23 cellular contexts compared by ENCODE assay signal in the genomic region with DNA sequence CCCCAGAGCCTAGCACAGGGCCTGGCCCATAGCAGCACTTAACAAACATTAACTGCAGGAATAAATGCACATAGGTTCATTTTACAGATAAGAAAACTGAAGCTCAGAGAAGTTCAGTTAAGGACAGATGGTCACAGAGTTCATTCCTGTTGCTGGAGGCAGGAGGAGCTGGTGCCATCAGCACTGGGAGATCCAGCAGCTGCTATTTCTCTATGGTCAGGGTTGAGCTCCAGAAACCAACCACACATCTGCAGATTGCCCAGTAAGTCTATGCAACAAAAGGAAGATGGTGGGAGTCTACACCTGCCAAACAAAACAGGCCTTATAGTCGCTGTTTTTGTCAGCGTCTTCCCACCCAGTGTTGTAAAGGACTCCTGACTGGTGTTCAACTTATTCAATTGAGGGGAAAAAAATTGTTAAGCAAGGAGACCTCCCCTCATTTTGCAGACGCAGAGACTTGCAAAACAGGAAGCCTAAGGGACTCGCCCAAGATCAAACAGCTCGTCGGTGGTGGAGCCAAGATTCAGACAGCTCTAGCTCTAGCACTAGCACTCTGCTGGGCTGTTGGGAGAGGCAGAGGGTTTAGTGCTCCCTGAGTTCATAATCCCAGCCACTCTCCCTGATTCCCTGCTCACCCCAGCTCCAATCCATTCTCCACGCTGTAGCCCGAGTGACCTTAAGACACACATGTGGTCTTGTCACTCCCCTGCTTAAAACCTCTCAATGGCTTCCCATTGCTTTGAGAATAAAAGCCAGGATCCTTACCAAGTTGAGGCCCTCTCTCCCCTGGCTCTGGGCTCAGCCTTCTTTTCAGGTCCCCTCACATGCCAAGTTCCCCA. TPM values are rescaled to one million over a fixed set of nuclear protein-coding genes. Genes with fewer than 3 reads are reported as not detected.
DNase-seq lines count a peak whose midpoint lies in the region; ATAC-seq lines count a peak whose summit lies in the region.
"Had no signal": no experiment of that assay in that cellular context is flagged by ENCODE, and none has a peak within 500 bp of the region (broad histone marks: within the 10 kb centered on the region; RNA-seq: fewer than 3 reads in every experiment).

No MANE protein-coding gene starts in this region.

- H3K4me1 ChIP-seq in CD4-positive, CD25-positive, alpha-beta regulatory T cell (ENCODE audit: control insufficient read depth, insufficient read depth, low read length, poor library complexity, severe bottlenecking) = peaks cover 68% of the 10 kb centered on the region
- H3K4me1 ChIP-seq in CD8-positive, alpha-beta memory T cell (ENCODE audit: insufficient read depth, low read length) = peaks cover 78% of the 10 kb centered on the region
- H3K4me1 ChIP-seq: BE2C, prostate gland had no signal

- peak; percentile 28 to 89 (median 71) for DNase-seq in CD4-positive, CD25-positive, alpha-beta regulatory T cell
- DNase-seq in CD8-positive, alpha-beta memory T cell = peak in 1 of 5 donors; percentile 79
- DNase-seq in activated CD4-positive, alpha-beta T cell treated with anti-CD3 and anti-CD28 coated beads, Interleukin-2, amount 50 U/mL, for 4 hours = peak; percentile 12 to 26
- DNase-seq in ecto neural progenitor cell (ENCODE audit: low spot score) (peak; percentile 78), NCI-H226 (no peak)
- DNase-seq: amniotic stem cell; BE2C; caudate nucleus; effector memory CD8-positive, alpha-beta T cell; head of caudate nucleus; natural killer cell; NCI-H1092; NCI-H2107; NCI-H526 treated with DMSO at 0.1 percent for 48 hours; transverse colon had no signal

- peak overlapping the region; percentile 97 to 99 (median 99) for H3K27ac Mint-ChIP-seq in CD4-positive, CD25-positive, alpha-beta regulatory T cell
- H3K27ac Mint-ChIP-seq in CD8-positive, alpha-beta memory T cell = no peak overlapping the region
- H3K27ac Mint-ChIP-seq: effector memory CD8-positive, alpha-beta T cell; GM23338; natural killer cell had no signal

- CTCF ChIA-PET in CD8-positive, alpha-beta memory T cell (lab: Charles Lee) = interaction anchor here (1.3 kb wide), 2 partner anchors 113 to 178 kb away, joined by 3 to 4 read pairs; no protein-coding TSS in a partner anchor

- peak overlapping the region; percentile 46 to 81 (median 57) for H3K4me3 Mint-ChIP-seq in CD4-positive, CD25-positive, alpha-beta regulatory T cell
- no peak overlapping the region for H3K4me3 Mint-ChIP-seq in CD8-positive, alpha-beta memory T cell
- H3K4me3 Mint-ChIP-seq: effector memory CD8-positive, alpha-beta T cell; GM23338; natural killer cell had no signal

- H3K36me3 Mint-ChIP-seq in CD4-positive, CD25-positive, alpha-beta regulatory T cell = peaks cover 4% of the 10 kb centered on the region
- H3K36me3 Mint-ChIP-seq in CD8-positive, alpha-beta memory T cell = peaks cover 0 to 3% (median 0%) of the 10 kb centered on the region in 3 donors
- H3K36me3 Mint-ChIP-seq: natural killer cell had no signal

- H3K9me3 Mint-ChIP-seq in CD4-positive, CD25-positive, alpha-beta regulatory T cell = peaks cover 0 to 8% (median 2%) of the 10 kb centered on the region in 7 donors
- H3K9me3 Mint-ChIP-seq in CD8-positive, alpha-beta memory T cell = no peaks in the 10 kb centered on the region
- H3K9me3 Mint-ChIP-seq: effector memory CD8-positive, alpha-beta T cell; GM23338; natural killer cell had no signal

- peaks cover 10 to 88% (median 36%) of the 10 kb centered on the region in 4 donors for H3K4me1 Mint-ChIP-seq in CD4-positive, CD25-positive, alpha-beta regulatory T cell
- H3K4me1 Mint-ChIP-seq in CD8-positive, alpha-beta memory T cell = peaks cover 5 to 17% (median 8%) of the 10 kb centered on the region in 3 donors

- H3K27ac ChIP-seq in CD4-positive, CD25-positive, alpha-beta regulatory T cell (ENCODE audit: insufficient read depth, low read length, poor library complexity, severe bottlenecking) = peak overlapping the region; percentile 77
- no peak overlapping the region for H3K27ac ChIP-seq in CD8-positive, alpha-beta memory T cell (ENCODE audit: low read depth, low read length)
- H3K27ac ChIP-seq: prostate gland, SK-N-MC, transverse colon had no signal

- ATAC-seq in CD4-positive, CD25-positive, alpha-beta regulatory T cell (ENCODE audit: low read depth in 2 of 2) = peak; percentile 81 to 88
- ATAC-seq in HG03342 (IDR thresholded peaks at IDR 0.05; ENCODE audit: unreplicated experiment) = no peak
- ATAC-seq in GM19467 (IDR thresholded peaks at IDR 0.05; ENCODE audit: unreplicated experiment) = no peak
- no peak for ATAC-seq in HG03520 (IDR thresholded peaks at IDR 0.05; ENCODE audit: unreplicated experiment)
- ATAC-seq: effector memory CD8-positive, alpha-beta T cell; GM23338; K562; natural killer cell had no signal

- no peaks in the 10 kb centered on the region for H3K9me3 ChIP-seq in CD4-positive, CD25-positive, alpha-beta regulatory T cell (ENCODE audit: control insufficient read depth in 2 of 2, low read length in 2 of 2)
- no peaks in the 10 kb centered on the region for H3K9me3 ChIP-seq in CD8-positive, alpha-beta memory T cell (ENCODE audit: low read length)
- H3K9me3 ChIP-seq: BE2C, prostate gland, transverse colon had no signal

- H3K27me3 ChIP-seq in CD4-positive, CD25-positive, alpha-beta regulatory T cell (ENCODE audit: control insufficient read depth, insufficient read depth, low read length) = peaks cover 6% of the 10 kb centered on the region
- H3K27me3 ChIP-seq in CD8-positive, alpha-beta memory T cell (ENCODE audit: insufficient read depth, low read length, poor library complexity, severe bottlenecking) = peaks cover 4% of the 10 kb centered on the region

- no peaks in the 10 kb centered on the region for H3K36me3 ChIP-seq in CD4-positive, CD25-positive, alpha-beta regulatory T cell (ENCODE audit: control insufficient read depth, insufficient read depth, low read length)
- H3K36me3 ChIP-seq in CD8-positive, alpha-beta memory T cell (ENCODE audit: insufficient read depth, low read length) = no peaks in the 10 kb centered on the region
- H3K36me3 ChIP-seq: BE2C, prostate gland, transverse colon had no signal

- H3K4me3 ChIP-seq in CD4-positive, CD25-positive, alpha-beta regulatory T cell (ENCODE audit: low read depth, low read length) = peak overlapping the region; percentile 49
- H3K4me3 ChIP-seq in CD8-positive, alpha-beta memory T cell (ENCODE audit: low read length) = peak overlapping the region; percentile 32
- H3K4me3 ChIP-seq: GM23338, K562, lung, prostate gland, SK-N-MC, transverse colon had no signal

- POLR2A ChIA-PET in CD8-positive, alpha-beta memory T cell (lab: Charles Lee) = no interaction called here

- H3K27me3 Mint-ChIP-seq in CD4-positive, CD25-positive, alpha-beta regulatory T cell = peaks cover 32% of the 10 kb centered on the region
- H3K27me3 Mint-ChIP-seq in CD8-positive, alpha-beta memory T cell = peaks cover 33 to 72% of the 10 kb centered on the region in 2 donors

RNA-seq across cellular contexts. Expression of a gene that starts 9.0 kb away (rescaled TPM):
- total RNA-seq in CD4-positive, CD25-positive, alpha-beta regulatory T cell = 4.8 TPM
- polyA plus RNA-seq in CD4-positive, CD25-positive, alpha-beta regulatory T cell = 10 to 100 TPM; 14.2 to 34.7 (median 23.7) TPM
- under 1 TPM; 0.44 to 0.73 TPM for total RNA-seq in CD8-positive, alpha-beta memory T cell
- polyA plus RNA-seq in CD8-positive, alpha-beta memory T cell = 1.2 TPM
- total RNA-seq: K562, transverse colon had no signal
- polyA plus RNA-seq: K562 had no signal

Comparison
In these comparisons a context has a peak if more than half of its experiments do, and no peak if none do; other contexts are left out.
1. ATAC-seq: peak in CD4-positive, CD25-positive, alpha-beta regulatory T cell (2 of 2); none in HG03342 (single experiment), GM19467 (single experiment) and HG03520 (single experiment).
2. H3K27ac Mint-ChIP-seq: peak in CD4-positive, CD25-positive, alpha-beta regulatory T cell (3 of 3); none in CD8-positive, alpha-beta memory T cell (0 of 8).
3. H3K4me3 Mint-ChIP-seq: peak in CD4-positive, CD25-positive, alpha-beta regulatory T cell (4 of 4); none in CD8-positive, alpha-beta memory T cell (0 of 7).